29 cellular contexts compared by ENCODE assay signal in genomic region chr2:215020283-215020682, GRCh38.
A peak's percentile ranks its signal among the peaks of the same experiment; 100 is the strongest.
DNase-seq lines count a peak whose midpoint lies in the region; ATAC-seq, FAIRE-seq and TF ChIP-seq lines count a peak whose summit lies in the region.
"Had no signal": no experiment of that assay in that cellular context is flagged by ENCODE, and none has a peak within 500 bp of the region (broad histone marks: within the 10 kb centered on the region; RNA-seq: fewer than 3 reads in every experiment).

No MANE protein-coding gene starts in this region.

- ATAC-seq in GM18519 (IDR thresholded peaks at IDR 0.05; ENCODE audit: low FRiP score, unreplicated experiment) (peak; percentile 30), GM21529 (IDR thresholded peaks at IDR 0.05; ENCODE audit: unreplicated experiment) (peak; percentile 32), HG03025 (IDR thresholded peaks at IDR 0.05; ENCODE audit: low FRiP score, unreplicated experiment) (peak; percentile 36), GM12878 (peak; percentile 77), aorta (ENCODE audit: low FRiP score) (no peak)
- ATAC-seq: gastroesophageal sphincter, GM23338, natural killer cell had no signal

- H3K4me2 ChIP-seq in GM12878 (ENCODE audit: control insufficient read depth, insufficient read depth), result peak overlapping the region; percentile 61; the same call in 1 of the 2 replicates
- H3K4me2 ChIP-seq in mesendoderm (ENCODE audit: low read length), result no peak overlapping the region
- H3K4me2 ChIP-seq: GM23338, hepatocyte had no signal

- no peak for DNase-seq in GM12878 (ENCODE audit: low read depth, low spot score)
- DNase-seq in aorta, result no peak
- DNase-seq in amniotic stem cell (lab: John Stamatoyannopoulos, UW), result no peak
- DNase-seq in mesendoderm, result no peak
- DNase-seq: activated CD4-positive, alpha-beta T cell treated with anti-CD3 and anti-CD28 coated beads for 4 hours; activated effector memory CD4-positive, alpha-beta T cell treated with Interleukin-2 at 50 U/mL for 16 hours; colonic mucosa; effector CD4-positive, alpha-beta T cell; HFFc6; KBM-7; natural killer cell; NCI-H1105; NCI-H187; NCI-H2171; nucleus accumbens; sigmoid colon; stimulated activated CD4-positive, alpha-beta T cell treated with anti-CD3 and anti-CD28 coated beads, Interleukin-12 subunit alpha, Interleukin-12 subunit beta, amount 100 ng/mL, for 4 hours; stimulated activated CD4-positive, alpha-beta T cell treated with anti-CD3 and anti-CD28 coated beads, Interleukin-2, amount 100 ng/mL, for 48 hours; stomach had no signal

- no peak overlapping the region for H3K4ac ChIP-seq in mesendoderm (ENCODE audit: low read depth, low read length)

- H3K27me3 ChIP-seq in GM12878 (replicated peaks in 1 of 2; ENCODE audit: control insufficient read depth in 2 of 2, insufficient read depth in 2 of 2, low read length in 1 of 2) (no peaks in the 10 kb centered on the region), aorta (ENCODE audit: control insufficient read depth in 1 of 2, insufficient read depth in 2 of 2, low read length in 1 of 2) (no peaks in the 10 kb centered on the region), mesendoderm (ENCODE audit: insufficient read depth, low read length, poor library complexity) (no peaks in the 10 kb centered on the region)
- H3K27me3 ChIP-seq: cardiac muscle cell, colonic mucosa, gastroesophageal sphincter, hepatocyte, sigmoid colon, stomach had no signal

- no peak overlapping the region for H2BK15ac ChIP-seq in mesendoderm (replicated peaks; ENCODE audit: low read depth)

- intact Hi-C loops in GM12878 (cut with micrococcal nuclease; ENCODE audit: unreplicated experiment) (no loop called here), aorta (cut with DNase I) (no loop called here)

- H3K56ac ChIP-seq in mesendoderm (ENCODE audit: low read length), result no peak overlapping the region

- RAD21 ChIA-PET in GM12878 (lab: Charles Lee; ENCODE audit: unreplicated experiment), result interaction anchor here (1.2 kb wide), 1 partner anchor 24 kb away, joined by 4 read pairs; no protein-coding TSS in a partner anchor

- peaks cover 11% of the 10 kb centered on the region for H3K4me1 ChIP-seq in GM12878 (ENCODE audit: control insufficient read depth, insufficient read depth, low read length)
- no peaks in the 10 kb centered on the region for H3K4me1 ChIP-seq in aorta (ENCODE audit: control insufficient read depth in 1 of 2, insufficient read depth in 2 of 2, low read length in 2 of 2)
- H3K4me1 ChIP-seq in mesendoderm (ENCODE audit: control insufficient read depth, low read depth, low read length), result no peaks in the 10 kb centered on the region
- H3K4me1 ChIP-seq: colonic mucosa, gastroesophageal sphincter, sigmoid colon, stomach had no signal

- no peak for TF ChIP-seq RAD21 in GM12878 (IDR thresholded peaks at IDR 0.05; ENCODE audit: insufficient read depth, low read depth, low read length)

- no peak overlapping the region for H2AK5ac ChIP-seq in mesendoderm (ENCODE audit: low read length)

- no peak for TF ChIP-seq CTCF in GM12878 (IDR thresholded peaks at IDR 0.05 in 2 of 3, conservative IDR thresholded peaks at IDR 0.05 in 1 of 3; ENCODE audit: control insufficient read depth in 2 of 3, extremely low read depth in 1 of 3, insufficient read depth in 1 of 3, low read depth in 3 of 3, low read length in 3 of 3)

- 4% methylated on average over 2 of the region's 2 CpGs for WGBS in GM12878 (ENCODE audit: insufficient coverage, insufficient replicate concordance, low lambda C conversion rate, missing lambda C conversion rate)
- WGBS in aorta, 2 donors, result 49 to 50% methylated on average over 2 of the region's 2 CpGs
- no CpG with 5 or more reads among the region's 2 CpGs for WGBS in mesendoderm (ENCODE audit: extremely low coverage, insufficient coverage, low lambda C conversion rate)

- H2BK5ac ChIP-seq in mesendoderm (ENCODE audit: low read length), result no peak overlapping the region

- no peaks in the 10 kb centered on the region for H4K20me1 ChIP-seq in GM12878 (ENCODE audit: control insufficient read depth, insufficient read depth)

- H3K9me3 ChIP-seq in GM12878 (replicated peaks; ENCODE audit: control insufficient read depth, insufficient read depth, low read length) (peaks cover 5% of the 10 kb centered on the region; the same call in 2 of the 3 replicates), aorta (ENCODE audit: control insufficient read depth, low read length) (no peaks in the 10 kb centered on the region)
- H3K9me3 ChIP-seq: colonic mucosa, gastroesophageal sphincter, sigmoid colon, stomach had no signal

- H4K8ac ChIP-seq in mesendoderm (ENCODE audit: low read depth, low read length), result no peak overlapping the region

- H3K18ac ChIP-seq in mesendoderm (ENCODE audit: low read length), result no peak overlapping the region

- no peak for FAIRE-seq in GM12878 (lab: Jason Lieb, UNC)
- FAIRE-seq: astrocyte, urothelium cell line had no signal

- H3K36me3 ChIP-seq in GM12878 (ENCODE audit: control insufficient read depth in 2 of 2, insufficient read depth in 2 of 2, low read length in 1 of 2) (no peaks in the 10 kb centered on the region), aorta (ENCODE audit: control insufficient read depth in 1 of 2, insufficient read depth in 2 of 2, low read length in 1 of 2) (no peaks in the 10 kb centered on the region), mesendoderm (ENCODE audit: control insufficient read depth, insufficient read depth, low read length) (no peaks in the 10 kb centered on the region)
- H3K36me3 ChIP-seq: cardiac muscle cell, colonic mucosa, gastroesophageal sphincter, sigmoid colon, stomach had no signal

- H3K23ac ChIP-seq in mesendoderm (ENCODE audit: low read length), result no peak overlapping the region

- H2BK120ac ChIP-seq in mesendoderm (ENCODE audit: low read depth, low read length), result no peak overlapping the region

- H3K27ac ChIP-seq in GM12878 (ENCODE audit: control insufficient read depth, insufficient read depth) (peak overlapping the region; percentile 82), aorta (ENCODE audit: low read depth in 1 of 2, low read length in 2 of 2) (no peak overlapping the region), mesendoderm (ENCODE audit: low read depth, low read length) (no peak overlapping the region)
- H3K27ac ChIP-seq: cardiac muscle cell, colonic mucosa, gastroesophageal sphincter, hepatocyte, sigmoid colon, stomach had no signal

- CTCF ChIA-PET in GM12878 (lab: Yijun Ruan, JAX), result interaction anchor here (0.7 kb wide), 1 partner anchor 25 kb away, joined by 3 read pairs; no protein-coding TSS in a partner anchor

- BruUV-seq in GM12878 (replicated peaks; lab: Mats Ljungman, UMichigan), result no TSS peak

- H4K5ac ChIP-seq in mesendoderm (ENCODE audit: low read length), result no peak overlapping the region

- no peak for TF ChIP-seq EP300 in GM12878 (IDR thresholded peaks at IDR 0.05; ENCODE audit: borderline replicate concordance in 1 of 2, control insufficient read depth in 1 of 2, low read depth in 2 of 2, low read length in 2 of 2)

- in situ Hi-C loops in GM12878 (cut with MboI), result no loop called here

- no peaks in the 10 kb centered on the region for H3K79me2 ChIP-seq in GM12878 (ENCODE audit: control insufficient read depth, insufficient read depth, low read length)
- no peaks in the 10 kb centered on the region for H3K79me2 ChIP-seq in mesendoderm (ENCODE audit: control insufficient read depth, insufficient read depth, low read length)
- H3K79me2 ChIP-seq: hepatocyte had no signal

- H3K4me3 ChIP-seq in GM12878 (no peak overlapping the region), aorta (ENCODE audit: low read length in 2 of 2) (no peak overlapping the region), mesendoderm (ENCODE audit: low read length) (no peak overlapping the region)
- H3K4me3 ChIP-seq: cardiac muscle cell, colonic mucosa, gastroesophageal sphincter, GM23338, hepatocyte, lung, sigmoid colon, stomach had no signal

- peak overlapping the region; percentile 16 for H2AFZ ChIP-seq in GM12878 (ENCODE audit: control insufficient read depth, low read depth, low read length)
- H2AFZ ChIP-seq: GM23338, hepatocyte had no signal

- no peak for TF ChIP-seq POLR2A in GM12878 (IDR thresholded peaks at IDR 0.05; ENCODE audit: low read depth, low read length)

- H3K9ac ChIP-seq in GM12878 (ENCODE audit: control insufficient read depth, insufficient read depth, low read length) (peak overlapping the region; percentile 14; the same call in 1 of the 2 replicates), mesendoderm (ENCODE audit: low read length) (no peak overlapping the region)

- H3K79me1 ChIP-seq in mesendoderm (ENCODE audit: low read length), result no peaks in the 10 kb centered on the region

- SMC1A ChIA-PET in GM12878 (lab: Charles Lee; ENCODE audit: uncharacterized antibody, unreplicated experiment), result interaction anchor here (1.1 to 1.9 kb wide), 4 partner anchors 15 to 59 kb away, joined by 3 to 9 read pairs (median 4); no protein-coding TSS in a partner anchor

- POLR2A ChIA-PET in GM12878 (lab: Charles Lee), result interaction anchor here (0.5 kb wide), 1 partner anchor 393 kb away, joined by 5 read pairs; no protein-coding TSS in a partner anchor

TF ChIP-seq in GM12878, 131 proteins besides CTCF, POLR2A, EP300 and RAD21:
- TF ChIP-seq IRF4 (IDR thresholded peaks at IDR 0.05; ENCODE audit: low read depth, low read length) (0 out of 2 replicates have a peak, but pooled peaks have one; percentile 7), NFYA (IDR thresholded peaks at IDR 0.05; ENCODE audit: borderline replicate concordance, low read depth, low read length) (no peak), JUNB (IDR thresholded peaks at IDR 0.05) (peak; percentile 54)
